In the genomic region with DNA sequence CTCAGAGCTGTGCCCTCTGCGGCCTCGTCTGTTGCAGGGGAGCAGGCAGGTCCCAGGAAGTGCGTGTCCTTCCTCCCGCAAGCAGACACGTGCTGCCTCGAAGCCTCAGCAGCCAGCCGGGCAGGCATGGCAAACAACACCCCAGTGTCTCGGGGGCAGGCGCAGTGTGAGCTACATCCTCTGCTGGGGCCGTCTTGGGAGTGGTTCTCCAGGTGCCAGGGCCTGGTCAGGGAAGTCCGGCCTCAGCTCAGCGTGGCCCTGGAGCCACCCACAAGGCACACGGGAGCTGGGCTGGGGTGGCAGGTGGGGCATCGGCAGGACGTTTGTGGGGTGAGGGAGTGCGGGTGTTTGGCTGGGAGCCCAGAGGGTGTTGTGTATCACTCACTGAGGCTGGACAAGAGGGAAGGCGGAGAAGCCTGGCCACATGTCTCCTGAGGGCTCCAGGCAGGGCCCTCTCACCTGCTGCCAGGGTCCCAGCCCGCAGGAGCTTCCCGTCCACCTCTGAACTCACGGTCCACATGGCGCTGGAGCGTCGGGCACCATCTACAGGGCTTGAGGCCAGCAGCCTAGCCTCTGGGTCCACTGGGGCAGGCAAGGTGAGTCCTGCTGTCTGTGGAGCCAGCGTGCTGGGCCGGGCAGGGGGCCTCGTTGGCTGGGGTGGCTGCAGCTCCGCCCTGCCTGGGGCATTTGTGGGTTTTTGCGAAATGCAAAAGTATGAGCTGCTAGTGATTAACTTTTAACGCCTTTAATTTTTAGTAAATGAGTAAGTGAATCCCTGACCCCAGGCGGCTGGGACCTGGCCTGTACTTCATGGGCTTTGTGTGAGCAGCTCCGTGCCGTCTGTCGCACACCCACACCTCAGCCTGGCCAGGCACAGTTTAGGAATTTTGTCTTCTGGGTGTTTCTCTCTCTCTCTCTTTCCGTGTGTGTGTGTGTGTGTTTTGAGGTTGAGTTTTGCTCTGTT, we compare ENCODE assay signal across 11 cellular contexts. TPM values are rescaled to one million over a fixed set of nuclear protein-coding genes. Genes with fewer than 3 reads are reported as not detected.
A peak's percentile ranks its signal among the peaks of the same experiment; 100 is the strongest.
DNase-seq lines count a peak whose midpoint lies in the region; ATAC-seq, FAIRE-seq and TF ChIP-seq lines count a peak whose summit lies in the region.
"Had no signal": no experiment of that assay in that cellular context is flagged by ENCODE, and none has a peak within 500 bp of the region (broad histone marks: within the 10 kb centered on the region; RNA-seq: fewer than 3 reads in every experiment).

No MANE protein-coding gene starts in this region.

- H3K9me3 Mint-ChIP-seq in T-cell (no peaks in the 10 kb centered on the region), nephron progenitor cell (no peaks in the 10 kb centered on the region)
- no peaks in the 10 kb centered on the region for H3K9me3 Mint-ChIP-seq in dendritic cell treated with granulocyte-macrophage colony-stimulating factor and Interleukin-4, amounts not matched to agents 40 ng/mL and 50 ng/mL, for 4 days

- no peak for TF ChIP-seq CTCF in nephron progenitor cell (IDR thresholded peaks at IDR 0.05)
- TF ChIP-seq CTCF in brain microvascular endothelial cell (IDR thresholded peaks at IDR 0.05; ENCODE audit: low read depth, low read length, missing control alignments): no peak

- peaks cover 52% of the 10 kb centered on the region for H3K36me3 ChIP-seq in brain microvascular endothelial cell (replicated peaks)

- no peaks in the 10 kb centered on the region for H3K27me3 Mint-ChIP-seq in T-cell
- no peaks in the 10 kb centered on the region for H3K27me3 Mint-ChIP-seq in dendritic cell treated with granulocyte-macrophage colony-stimulating factor and Interleukin-4, amounts not matched to agents 40 ng/mL and 50 ng/mL, for 4 days
- no peaks in the 10 kb centered on the region for H3K27me3 Mint-ChIP-seq in nephron progenitor cell (ENCODE audit: low read depth, poor library complexity)
- H3K27me3 Mint-ChIP-seq: progenitor cell of endocrine pancreas had no signal

- peak overlapping the region; percentile 84 to 96 for H3K27ac Mint-ChIP-seq in T-cell
- peak overlapping the region; percentile 60 for H3K27ac Mint-ChIP-seq in dendritic cell treated with granulocyte-macrophage colony-stimulating factor and Interleukin-4, amounts not matched to agents 40 ng/mL and 50 ng/mL, for 4 days
- H3K27ac Mint-ChIP-seq in nephron progenitor cell: peak overlapping the region; percentile 61

- peak overlapping the region in 2 of 3 donors; percentile 11 to 71 for H3K4me3 Mint-ChIP-seq in T-cell
- H3K4me3 Mint-ChIP-seq in dendritic cell treated with granulocyte-macrophage colony-stimulating factor and Interleukin-4, amounts not matched to agents 40 ng/mL and 50 ng/mL, for 4 days: no peak overlapping the region
- H3K4me3 Mint-ChIP-seq in nephron progenitor cell: no peak overlapping the region

- CTCF ChIA-PET in T-cell (lab: Charles Lee): interaction anchor here in 1 of 2 donors (1.0 to 1.8 kb wide), 2 partner anchors 16 to 17 kb away, joined by 3 to 4 read pairs; partner anchors contain the start of gene UVSSA

- in situ Hi-C loops in brain microvascular endothelial cell (cut with HindIII; ENCODE audit: low pct_ligation_motif_present, low sequenced_read_pairs): no loop called here

- peaks cover 19% of the 10 kb centered on the region for H3K36me3 Mint-ChIP-seq in T-cell
- H3K36me3 Mint-ChIP-seq in dendritic cell treated with granulocyte-macrophage colony-stimulating factor and Interleukin-4, amounts not matched to agents 40 ng/mL and 50 ng/mL, for 4 days (ENCODE audit: low read depth): peaks cover 6% of the 10 kb centered on the region
- peaks cover 11% of the 10 kb centered on the region for H3K36me3 Mint-ChIP-seq in nephron progenitor cell (ENCODE audit: low read depth)

- POLR2A ChIA-PET in T-cell (lab: Charles Lee): interaction anchor here in 1 of 2 donors (0.9 kb wide), 1 partner anchor 17 kb away, joined by 3 read pairs; the partner anchor contains the start of gene UVSSA

- ATAC-seq in T-cell (replicated peaks in 1 of 4) (peak; percentile 39 to 52 (median 45)), GM19467 (IDR thresholded peaks at IDR 0.05; ENCODE audit: unreplicated experiment) (no peak)
- ATAC-seq: HCT116 had no signal

- no peak for FAIRE-seq in HTR-8/SVneo (lab: Jason Lieb, UNC)

- H3K4me3 ChIP-seq in brain microvascular endothelial cell (ENCODE audit: low read depth, low read length): no peak overlapping the region

- peaks cover 26 to 37% (median 32%) of the 10 kb centered on the region in 3 donors for H3K4me1 Mint-ChIP-seq in T-cell
- H3K4me1 Mint-ChIP-seq in dendritic cell treated with granulocyte-macrophage colony-stimulating factor and Interleukin-4, amounts not matched to agents 40 ng/mL and 50 ng/mL, for 4 days (ENCODE audit: low read depth): peaks cover 47% of the 10 kb centered on the region
- H3K4me1 Mint-ChIP-seq in nephron progenitor cell: peaks cover 8% of the 10 kb centered on the region

- H3K27me3 ChIP-seq in brain microvascular endothelial cell (replicated peaks): no peaks in the 10 kb centered on the region

- peak; percentile 88 for DNase-seq in HT-29 (ENCODE audit: low spot score)
- peak in 31 of 34 experiments; percentile 28 to 74 (median 49) for DNase-seq in T-cell
- no peak for DNase-seq in nephron progenitor cell
- DNase-seq in HTR-8/SVneo (ENCODE audit: insufficient read length, low spot score): no peak
- DNase-seq in brain microvascular endothelial cell: no peak
- DNase-seq in NCI-H774 (lab: John Stamatoyannopoulos, UW): no peak
- DNase-seq: NCI-H2107 had no signal

- intact Hi-C loops in dendritic cell treated with granulocyte-macrophage colony-stimulating factor and Interleukin-4, amounts not matched to agents 40 ng/mL and 50 ng/mL, for 4 days (cut with micrococcal nuclease): no loop called here

- H3K27ac ChIP-seq in brain microvascular endothelial cell: no peak overlapping the region

RNA-seq across cellular contexts. Expression of gene UVSSA, which starts 17.3 kb away (rescaled TPM):
- 17.9 and 21.7 TPM in 2 replicates for total RNA-seq in HT-29 (2014; rRNA removed; shearing (Covaris generic))
- total RNA-seq in T-cell: 10 to 100 TPM; 39.9 to 53.7 (median 42.7) TPM

RNA-seq across cellular contexts. Expression of gene MAEA, which starts 40.0 kb away (rescaled TPM):
- total RNA-seq in HT-29 (2014; rRNA removed; shearing (Covaris generic)): 127 and 139 TPM in 2 replicates
- 100 to 1,000 TPM in 2 of 5 donors, 10 to 100 TPM in 3; 62.3 to 114 (median 87.2) TPM for total RNA-seq in T-cell

Comparison
In these comparisons a context has a peak if more than half of its experiments do, and no peak if none do; other contexts are left out.
1. DNase-seq: peak in HT-29 (single experiment) and T-cell (31 of 34); none in nephron progenitor cell (single experiment), HTR-8/SVneo (single experiment), brain microvascular endothelial cell (single experiment) and NCI-H774 (single experiment).
2. H3K4me3 Mint-ChIP-seq: peak in T-cell (2 of 3); none in dendritic cell treated with granulocyte-macrophage colony-stimulating factor and Interleukin-4, amounts not matched to agents 40 ng/mL and 50 ng/mL, for 4 days (single experiment) and nephron progenitor cell (single experiment).
3. Peak in every context shown above with its lines, with median percentiles within 50 percentile points of each other: H3K27ac Mint-ChIP-seq.